Comparison of ENCODE assay signal across 8 cellular contexts in the genomic region with DNA sequence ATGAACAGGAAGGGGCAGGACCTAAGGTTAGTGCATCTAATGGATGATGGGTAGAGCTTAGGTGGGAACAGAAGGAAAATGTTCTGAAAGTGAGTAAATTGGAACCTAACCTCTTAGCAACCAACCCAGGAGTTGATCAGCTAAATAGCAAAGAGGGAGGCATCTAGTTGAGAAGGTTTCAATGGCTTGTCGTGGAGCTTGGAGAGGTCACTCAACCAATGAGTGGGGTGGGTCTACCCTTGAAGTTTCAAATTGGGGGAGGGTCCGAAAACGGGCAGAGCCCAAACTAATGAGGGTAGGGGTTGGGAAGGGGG. TPM values are rescaled to one million over a fixed set of nuclear protein-coding genes. Genes with fewer than 3 reads are reported as not detected.
DNase-seq lines count a peak whose midpoint lies in the region; ATAC-seq and TF ChIP-seq lines count a peak whose summit lies in the region.

No MANE protein-coding gene starts in this region.

- no peaks in the 10 kb centered on the region; the same call in 1 of the 2 replicates for H3K4me1 ChIP-seq in iPS-20b (ENCODE audit: insufficient read depth, low read length)

- no peaks in the 10 kb centered on the region for H3K9me3 Mint-ChIP-seq in activated naive CD4-positive, alpha-beta T cell treated with anti-CD3 and anti-CD28 coated beads for 36 hours
- peaks cover 5% of the 10 kb centered on the region for H3K9me3 Mint-ChIP-seq in activated T-helper 17 cell treated with anti-CD3 and anti-CD28 coated beads, Interleukin-2, amount 50 U/mL, for 72 hours
- peaks cover 6% of the 10 kb centered on the region for H3K9me3 Mint-ChIP-seq in type B pancreatic cell

- no peaks in the 10 kb centered on the region for H3K36me3 ChIP-seq in iPS-20b (ENCODE audit: insufficient read depth, low read depth, low read length)

- peaks cover 50% of the 10 kb centered on the region for H3K27me3 ChIP-seq in iPS-20b (ENCODE audit: insufficient read depth, low read length)

- H3K36me3 Mint-ChIP-seq in activated naive CD4-positive, alpha-beta T cell treated with anti-CD3 and anti-CD28 coated beads for 36 hours (ENCODE audit: low read depth): no peaks in the 10 kb centered on the region
- no peaks in the 10 kb centered on the region for H3K36me3 Mint-ChIP-seq in activated T-helper 17 cell treated with anti-CD3 and anti-CD28 coated beads, Interleukin-2, amount 50 U/mL, for 72 hours (ENCODE audit: low read depth)
- peaks cover 4% of the 10 kb centered on the region for H3K36me3 Mint-ChIP-seq in type B pancreatic cell

- TF ChIP-seq CTCF in type B pancreatic cell (conservative IDR thresholded peaks at IDR 0.05): no peak

- no peaks in the 10 kb centered on the region for H3K9me3 ChIP-seq in iPS-20b (ENCODE audit: insufficient read depth, low read depth, low read length)

- peak overlapping the region; percentile 45; the same call in 1 of the 2 replicates for H3K4me3 ChIP-seq in iPS-20b (ENCODE audit: low read length)

- H3K27ac Mint-ChIP-seq in activated naive CD4-positive, alpha-beta T cell treated with anti-CD3 and anti-CD28 coated beads for 36 hours: no peak overlapping the region
- peak overlapping the region; percentile 43 for H3K27ac Mint-ChIP-seq in activated T-helper 17 cell treated with anti-CD3 and anti-CD28 coated beads, Interleukin-2, amount 50 U/mL, for 72 hours
- H3K27ac Mint-ChIP-seq in type B pancreatic cell: peak overlapping the region; percentile 60

- H3K4me1 Mint-ChIP-seq in activated naive CD4-positive, alpha-beta T cell treated with anti-CD3 and anti-CD28 coated beads for 36 hours (ENCODE audit: low read depth): peaks cover 15% of the 10 kb centered on the region
- peaks cover 14% of the 10 kb centered on the region for H3K4me1 Mint-ChIP-seq in activated T-helper 17 cell treated with anti-CD3 and anti-CD28 coated beads, Interleukin-2, amount 50 U/mL, for 72 hours
- peaks cover 10% of the 10 kb centered on the region for H3K4me1 Mint-ChIP-seq in type B pancreatic cell (ENCODE audit: unreplicated experiment)

- CTCF ChIA-PET in activated naive CD4-positive, alpha-beta T cell treated with anti-CD3 and anti-CD28 coated beads for 36 hours (lab: Charles Lee): interaction anchor here (0.5 to 1.7 kb wide), 3 partner anchors 64 to 1531 kb away, joined by 4 to 6 read pairs (median 4); no protein-coding TSS in a partner anchor

- intact Hi-C loops in activated naive CD4-positive, alpha-beta T cell treated with anti-CD3 and anti-CD28 coated beads for 36 hours (cut with micrococcal nuclease): no loop called here

- peak overlapping the region; percentile 64 for H3K4me3 Mint-ChIP-seq in activated naive CD4-positive, alpha-beta T cell treated with anti-CD3 and anti-CD28 coated beads for 36 hours
- peak overlapping the region; percentile 72 for H3K4me3 Mint-ChIP-seq in activated T-helper 17 cell treated with anti-CD3 and anti-CD28 coated beads, Interleukin-2, amount 50 U/mL, for 72 hours
- peak overlapping the region; percentile 78 for H3K4me3 Mint-ChIP-seq in type B pancreatic cell

- ATAC-seq in activated T-helper 17 cell treated with anti-CD3 and anti-CD28 coated beads, Interleukin-2, amount 50 U/mL, for 72 hours (replicated peaks): no peak
- no peak for ATAC-seq in left lobe of liver

- no peak overlapping the region for H3K27ac ChIP-seq in iPS-20b (ENCODE audit: low read length)

- H3K27me3 Mint-ChIP-seq in activated naive CD4-positive, alpha-beta T cell treated with anti-CD3 and anti-CD28 coated beads for 36 hours (ENCODE audit: low read depth): peaks cover 22% of the 10 kb centered on the region
- peaks cover 10% of the 10 kb centered on the region for H3K27me3 Mint-ChIP-seq in activated T-helper 17 cell treated with anti-CD3 and anti-CD28 coated beads, Interleukin-2, amount 50 U/mL, for 72 hours
- H3K27me3 Mint-ChIP-seq in type B pancreatic cell: peaks cover 46% of the 10 kb centered on the region

- H3K9ac ChIP-seq in iPS-20b (ENCODE audit: low read depth, low read length): no peak overlapping the region

- no peak for DNase-seq in activated naive CD4-positive, alpha-beta T cell treated with anti-CD3 and anti-CD28 coated beads for 36 hours
- DNase-seq in activated naive CD4-positive, alpha-beta T cell (lab: John Stamatoyannopoulos, UW): no peak
- DNase-seq in type B pancreatic cell (ENCODE audit: extremely low spot score, unreplicated experiment) (no peak), NCI-H510A (lab: John Stamatoyannopoulos, UW) (no peak), left lobe of liver (ENCODE audit: low spot score) (no peak), HUDEP-2 (lab: John Stamatoyannopoulos, UW; ENCODE audit: unreplicated experiment in 76 of 76) (no peak)

RNA-seq across cellular contexts. Expression of gene SHKBP1, which starts 5.7 kb away (rescaled TPM):
- 10 to 100 TPM; 90.1 to 99.4 TPM for total RNA-seq in activated naive CD4-positive, alpha-beta T cell treated with anti-CD3 and anti-CD28 coated beads for 36 hours
- 100 to 1,000 TPM; 113 to 126 TPM for total RNA-seq in activated T-helper 17 cell treated with anti-CD3 and anti-CD28 coated beads, Interleukin-2, amount 50 U/mL, for 72 hours
- total RNA-seq in type B pancreatic cell (ENCODE audit: low replicate concordance): 54.6 and 55.4 TPM in 2 replicates
- total RNA-seq in left lobe of liver: 15.2 TPM

RNA-seq across cellular contexts. Expression of gene LTBP4, which starts 30.2 kb away (rescaled TPM):
- total RNA-seq in activated naive CD4-positive, alpha-beta T cell treated with anti-CD3 and anti-CD28 coated beads for 36 hours: 100 to 1,000 TPM; 147 to 153 TPM
- 100 to 1,000 TPM; 117 to 331 TPM for total RNA-seq in activated T-helper 17 cell treated with anti-CD3 and anti-CD28 coated beads, Interleukin-2, amount 50 U/mL, for 72 hours
- total RNA-seq in type B pancreatic cell (ENCODE audit: low replicate concordance): 31.8 and 145 TPM in 2 replicates
- 41.6 TPM for total RNA-seq in left lobe of liver
